Comparison of ENCODE assay signal across 13 cellular contexts in the genomic region with DNA sequence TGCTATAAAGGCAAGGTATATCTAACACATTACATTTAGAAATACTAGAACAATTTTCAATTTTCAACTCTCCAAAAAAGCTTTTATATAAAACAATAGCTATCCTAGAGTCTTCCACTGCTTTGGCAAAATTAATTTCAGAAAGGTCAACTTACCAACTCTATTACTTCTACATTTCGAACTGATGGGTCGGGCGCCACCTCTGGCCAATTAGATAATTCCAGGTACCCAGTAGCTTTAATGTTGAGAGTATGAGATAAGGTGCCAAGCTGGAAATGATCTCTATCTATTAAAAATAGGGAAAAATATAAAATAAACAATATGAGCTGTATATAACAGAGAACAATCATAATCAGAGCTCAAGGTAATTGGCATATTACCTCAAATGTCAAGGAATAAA.
DNase-seq lines count a peak whose midpoint lies in the region; FAIRE-seq and TF ChIP-seq lines count a peak whose summit lies in the region.
"Had no signal": no experiment of that assay in that cellular context is flagged by ENCODE, and none has a peak within 500 bp of the region (broad histone marks: within the 10 kb centered on the region; RNA-seq: fewer than 3 reads in every experiment).

No MANE protein-coding gene starts in this region.

- H2AFZ ChIP-seq in OCI-LY3 (ENCODE audit: low read depth, low read length), result no peak overlapping the region

- H3K27ac ChIP-seq in OCI-LY3 (ENCODE audit: low read length), result no peak overlapping the region
- H3K27ac ChIP-seq: upper lobe of left lung had no signal

- no peaks in the 10 kb centered on the region for H3K27me3 ChIP-seq in OCI-LY3 (ENCODE audit: low read depth, low read length)
- H3K27me3 ChIP-seq: upper lobe of left lung had no signal

- no peaks in the 10 kb centered on the region for H3K36me3 ChIP-seq in OCI-LY3 (replicated peaks; ENCODE audit: low read depth, low read length)

- no peaks in the 10 kb centered on the region for H3K4me1 ChIP-seq in OCI-LY3 (ENCODE audit: low read length)
- H3K4me1 ChIP-seq: upper lobe of left lung had no signal

- H3K79me2 ChIP-seq in OCI-LY3 (ENCODE audit: low read length), result no peaks in the 10 kb centered on the region

- no peak for TF ChIP-seq POLR2A in GM12892 (IDR thresholded peaks at IDR 0.05; ENCODE audit: low read depth, low read length)

- TF ChIP-seq CTCF in OCI-LY3 (IDR thresholded peaks at IDR 0.05; ENCODE audit: low read depth, low read length) (peak; percentile 59), fibroblast of pulmonary artery (IDR thresholded peaks at IDR 0.05; ENCODE audit: low read length, missing control alignments) (peak; percentile 31)

- no peak overlapping the region for H3K4me2 ChIP-seq in OCI-LY3 (ENCODE audit: low read length)

- peak; percentile 6 for DNase-seq in SKM-1 treated with dmso at 0.1 percent for 144 hours (lab: John Stamatoyannopoulos, UW; ENCODE audit: unreplicated experiment)
- no peak for DNase-seq in SKM-1 (lab: John Stamatoyannopoulos, UW; ENCODE audit: unreplicated experiment)
- peak; percentile 2 for DNase-seq in fibroblast of pulmonary artery (ENCODE audit: low read depth)
- DNase-seq in T-helper 9 cell, result no peak
- no peak for DNase-seq in GM12892 (ENCODE audit: insufficient read length)
- no peak for DNase-seq in NCI-H1417 (lab: John Stamatoyannopoulos, UW)
- no peak for DNase-seq in NCI-H446 treated with DMSO at 0.1 percent for 48 hours (lab: John Stamatoyannopoulos, UW)
- DNase-seq: activated CD4-positive, alpha-beta T cell treated with anti-CD3 and anti-CD28 coated beads for 1 hour; activated naive CD4-positive, alpha-beta T cell treated with Interleukin-2 at 50 U/mL for 16 hours; cortex of kidney; hippocampal formation; upper lobe of left lung had no signal

- H4K20me1 ChIP-seq in OCI-LY3 (ENCODE audit: insufficient read depth, low read length), result no peaks in the 10 kb centered on the region

- H3K9ac ChIP-seq in OCI-LY3 (ENCODE audit: low read length), result no peak overlapping the region

- no peaks in the 10 kb centered on the region for H3K9me3 ChIP-seq in OCI-LY3 (ENCODE audit: insufficient read depth, low read length)
- H3K9me3 ChIP-seq: upper lobe of left lung had no signal

- H3K4me3 ChIP-seq in OCI-LY3 (ENCODE audit: low read length) (no peak overlapping the region), fibroblast of pulmonary artery (replicated peaks; ENCODE audit: low read depth, low read length) (no peak overlapping the region)
- H3K4me3 ChIP-seq: upper lobe of left lung had no signal

- FAIRE-seq in GM12892 (lab: Jason Lieb, UNC), result no peak

Comparison
In these comparisons a context has a peak if more than half of its experiments do, and no peak if none do; other contexts are left out.
1. DNase-seq: peak in SKM-1 treated with dmso at 0.1 percent for 144 hours (single experiment) and fibroblast of pulmonary artery (single experiment); none in SKM-1 (single experiment), T-helper 9 cell (single experiment), GM12892 (single experiment), NCI-H1417 (0 of 3) and NCI-H446 treated with DMSO at 0.1 percent for 48 hours (single experiment).